Comparison of ENCODE assay signal across 18 cellular contexts in genomic region chr13:34883381-34883780, GRCh38. TPM values are rescaled to one million over a fixed set of nuclear protein-coding genes. Genes with fewer than 3 reads are reported as not detected.
DNase-seq lines count a peak whose midpoint lies in the region; ATAC-seq and TF ChIP-seq lines count a peak whose summit lies in the region.
"Had no signal": no experiment of that assay in that cellular context is flagged by ENCODE, and none has a peak within 500 bp of the region (broad histone marks: within the 10 kb centered on the region; RNA-seq: fewer than 3 reads in every experiment).

No MANE protein-coding gene starts in this region.

- no peaks in the 10 kb centered on the region for H3K9me3 ChIP-seq in SJCRH30 (replicated peaks)
- no peaks in the 10 kb centered on the region for H3K9me3 ChIP-seq in gastrocnemius medialis
- H3K9me3 ChIP-seq in left lung, result no peaks in the 10 kb centered on the region
- H3K9me3 ChIP-seq: BLaER1, Caco-2 had no signal

- H3K36me3 ChIP-seq in SJCRH30 (no peaks in the 10 kb centered on the region), gastrocnemius medialis (no peaks in the 10 kb centered on the region), left lung (no peaks in the 10 kb centered on the region)
- H3K36me3 ChIP-seq: BLaER1 had no signal

- TF ChIP-seq POLR2A in gastrocnemius medialis (IDR thresholded peaks at IDR 0.05), result no peak

- no peaks in the 10 kb centered on the region for H3K36me3 Mint-ChIP-seq in nephron (ENCODE audit: low read depth)
- H3K36me3 Mint-ChIP-seq: CD8-positive, alpha-beta memory T cell had no signal

- TF ChIP-seq CTCF in nephron (IDR thresholded peaks at IDR 0.05; ENCODE audit: unreplicated experiment in 3 of 3) (no peak), gastrocnemius medialis (IDR thresholded peaks at IDR 0.05 in 4 of 5, conservative IDR thresholded peaks at IDR 0.05 in 1 of 5) (no peak), left lung (IDR thresholded peaks at IDR 0.05) (no peak)

- H3K4me1 Mint-ChIP-seq in nephron, result peaks cover 37% of the 10 kb centered on the region
- H3K4me1 Mint-ChIP-seq: CD8-positive, alpha-beta memory T cell had no signal

- in situ Hi-C loops in gastrocnemius medialis (cut with MboI; ENCODE audit: low sequenced_read_pairs in 4 of 4), result no loop called here

- H3K9me3 Mint-ChIP-seq in nephron, result no peaks in the 10 kb centered on the region

- H3K27ac ChIP-seq in SJCRH30, result no peak overlapping the region
- H3K27ac ChIP-seq in gastrocnemius medialis, result no peak overlapping the region
- no peak overlapping the region for H3K27ac ChIP-seq in left lung
- H3K27ac ChIP-seq: BLaER1, GM23248 had no signal

- H3K27me3 Mint-ChIP-seq in nephron (ENCODE audit: low read depth), result no peaks in the 10 kb centered on the region
- H3K27me3 Mint-ChIP-seq: CD8-positive, alpha-beta memory T cell had no signal

- intact Hi-C loops in Right ventricle myocardium superior (cut with DNase I), result no loop called here
- intact Hi-C loops in cardiac septum (cut with DNase I), result no loop called here
- intact Hi-C loops in gastrocnemius medialis (cut with DNase I; ENCODE audit: low total_unique reads), result no loop called here
- intact Hi-C loops in left lung (cut with DNase I), result no loop called here

- peak overlapping the region in 1 of 3 experiments; percentile 49 for H3K4me3 Mint-ChIP-seq in nephron
- H3K4me3 Mint-ChIP-seq: CD8-positive, alpha-beta memory T cell had no signal

- H3K27ac Mint-ChIP-seq in nephron, result peak overlapping the region; percentile 27 to 88 (median 82)
- H3K27ac Mint-ChIP-seq: CD8-positive, alpha-beta memory T cell had no signal

- no peaks in the 10 kb centered on the region for H3K27me3 ChIP-seq in SJCRH30
- no peaks in the 10 kb centered on the region for H3K27me3 ChIP-seq in gastrocnemius medialis
- H3K27me3 ChIP-seq in left lung, result no peaks in the 10 kb centered on the region
- H3K27me3 ChIP-seq: BLaER1 had no signal

- no peak for ATAC-seq in Right ventricle myocardium superior (ENCODE audit: poor library complexity)
- no peak for ATAC-seq in HG03378 (IDR thresholded peaks at IDR 0.05; ENCODE audit: unreplicated experiment)
- no peak for ATAC-seq in gastrocnemius medialis
- ATAC-seq in left lung, result no peak

- no peaks in the 10 kb centered on the region for H3K4me1 ChIP-seq in SJCRH30
- H3K4me1 ChIP-seq in gastrocnemius medialis, result peaks cover 0 to 3% of the 10 kb centered on the region in 2 donors
- H3K4me1 ChIP-seq in left lung, result no peaks in the 10 kb centered on the region
- H3K4me1 ChIP-seq: BLaER1, Caco-2 had no signal

- no peak overlapping the region for H3K4me3 ChIP-seq in SJCRH30
- no peak overlapping the region for H3K4me3 ChIP-seq in gastrocnemius medialis
- no peak overlapping the region for H3K4me3 ChIP-seq in left lung
- H3K4me3 ChIP-seq: BLaER1, GM23248 had no signal

- DNase-seq in Right ventricle myocardium superior (peak; percentile 40), cardiac septum (ENCODE audit: low spot score) (no peak), SJCRH30 (peak; percentile 52 to 61), gastrocnemius medialis (no peak), left lung (no peak)
- DNase-seq: 8988T; AML-193; Caco-2; CD8-positive, alpha-beta memory T cell; DND-41; GDM1; GM23248; H7; IMR-90 had no signal

RNA-seq across cellular contexts. Expression of gene NBEA, which starts 58.7 kb away (rescaled TPM):
- total RNA-seq in Right ventricle myocardium superior, result 19.1 TPM
- total RNA-seq in cardiac septum, result 27.3 TPM
- 4.7 and 5.3 TPM in 2 replicates for total RNA-seq in SJCRH30 (2014; rRNA removed; shearing (Covaris generic))
- total RNA-seq in gastrocnemius medialis, result 1 to 10 TPM; 4.1 to 5.1 (median 4.7) TPM
- 1 to 10 TPM; 5.9 to 7.1 TPM for total RNA-seq in left lung
- total RNA-seq: HT-29 had no signal

Comparison
In these comparisons a context has a peak if more than half of its experiments do, and no peak if none do; other contexts are left out.
1. DNase-seq: peak in Right ventricle myocardium superior (single experiment) and SJCRH30 (2 of 2); none in cardiac septum (single experiment), gastrocnemius medialis (0 of 2) and left lung (0 of 2).